ENCODE assay signal across 28 cellular contexts in genomic region chr7:11665381-11665780, GRCh38.
DNase-seq lines count a peak whose midpoint lies in the region; ATAC-seq and TF ChIP-seq lines count a peak whose summit lies in the region.
"Had no signal": no experiment of that assay in that cellular context is flagged by ENCODE, and none has a peak within 500 bp of the region (broad histone marks: within the 10 kb centered on the region; RNA-seq: fewer than 3 reads in every experiment).

No MANE protein-coding gene starts in this region.

- no peak overlapping the region for H3K4me3 ChIP-seq in PC-9
- H3K4me3 ChIP-seq: K562, ovary, SJCRH30 had no signal

- H3K36me3 ChIP-seq in PC-9 (ENCODE audit: low read depth), result no peaks in the 10 kb centered on the region
- H3K36me3 ChIP-seq: BE2C, ovary, SJCRH30 had no signal

- no TSS peak for BruUV-seq in PC-9 (replicated peaks; lab: Mats Ljungman, UMichigan)

- peak overlapping the region; percentile 67 for H2AFZ ChIP-seq in PC-9

- H3K79me2 ChIP-seq in PC-9 (ENCODE audit: low read depth), result no peaks in the 10 kb centered on the region

- H3K27me3 ChIP-seq in PC-9 (ENCODE audit: insufficient read depth, low read depth), result no peaks in the 10 kb centered on the region
- H3K27me3 ChIP-seq: BE2C, ovary, SJCRH30 had no signal

- POLR2A ChIA-PET in PC-9 (lab: Charles Lee; ENCODE audit: unreplicated experiment), result no interaction called here

- H4K20me1 ChIP-seq in PC-9 (ENCODE audit: insufficient read depth), result no peaks in the 10 kb centered on the region

- H3F3A ChIP-seq in PC-9 (ENCODE audit: insufficient read depth, low read depth), result no peaks in the 10 kb centered on the region

- no peaks in the 10 kb centered on the region for H3K9me3 ChIP-seq in PC-9 (ENCODE audit: insufficient read depth, low read depth)
- H3K9me3 ChIP-seq: BE2C, ovary, SJCRH30 had no signal

- CTCF ChIA-PET in PC-9 (lab: Charles Lee), result no interaction called here

- H3K4me1 ChIP-seq in PC-9 (replicated peaks; ENCODE audit: insufficient read depth), result no peaks in the 10 kb centered on the region
- H3K4me1 ChIP-seq: BE2C, SJCRH30 had no signal

- ATAC-seq in GM18511 (IDR thresholded peaks at IDR 0.05; ENCODE audit: unreplicated experiment), result no peak
- ATAC-seq: K562; stimulated activated naive B cell treated with anti-CD40 and anti-IgM and Interleukin-4, amounts not matched to agents 10 μg/mL and 1 μg/mL and 100 μg/mL, for 72 hours had no signal

- DNase-seq in DMS153 (lab: John Stamatoyannopoulos, UW) (peak; percentile 75), NCI-H1417 (lab: John Stamatoyannopoulos, UW) (peak; percentile 59 to 86 (median 60)), NCI-H2107 treated with DMSO at 0.1 percent for 48 hours (lab: John Stamatoyannopoulos, UW; ENCODE audit: unreplicated experiment) (peak; percentile 78), PC-9 (no peak), mesenteric fat pad (ENCODE audit: low spot score) (no peak), NCI-H2081 treated with DMSO at 0.1 percent for 48 hours (lab: John Stamatoyannopoulos, UW) (no peak), middle frontal gyrus (ENCODE audit: extremely low spot score, low spot score) (no peak)
- DNase-seq: ACHN; activated CD4-positive, alpha-beta T cell treated with anti-CD3 and anti-CD28 coated beads for 48 hours; activated effector memory CD4-positive, alpha-beta T cell treated with Interleukin-2 at 50 U/mL for 16 hours; activated naive CD8-positive, alpha-beta T cell treated with anti-CD3 and anti-CD28 coated beads for 36 hours; activated T-cell treated with anti-CD3 and anti-CD28 coated beads for 4 hours; aorta; BE2C; CD8-positive, alpha-beta memory T cell; effector CD8-positive, alpha-beta T cell; H7; immature natural killer cell; mammary epithelial cell; NCI-H2171; NCI-H526; ovary; RPMI8226; SJCRH30; stimulated activated naive B cell treated with anti-CD40 and anti-IgM and Interleukin-4, amounts not matched to agents 10 μg/mL and 1 μg/mL and 100 μg/mL, for 72 hours; T1000 had no signal

- intact Hi-C loops in PC-9 (cut with micrococcal nuclease; ENCODE audit: unreplicated experiment), result no loop called here

- no peak overlapping the region for H3K27ac ChIP-seq in PC-9
- H3K27ac ChIP-seq: ovary, SJCRH30 had no signal

- TF ChIP-seq CTCF in PC-9 (conservative IDR thresholded peaks at IDR 0.05), result no peak

- H3K4me2 ChIP-seq in PC-9, result no peak overlapping the region

- no peaks in the 10 kb centered on the region for H3K9me2 ChIP-seq in PC-9 (ENCODE audit: insufficient read depth)

Comparison
In these comparisons a context has a peak if more than half of its experiments do, and no peak if none do; other contexts are left out.
1. DNase-seq: peak in DMS153 (single experiment), NCI-H1417 (3 of 3) and NCI-H2107 treated with DMSO at 0.1 percent for 48 hours (single experiment); none in PC-9 (0 of 2), mesenteric fat pad (single experiment), NCI-H2081 treated with DMSO at 0.1 percent for 48 hours (single experiment) and middle frontal gyrus (single experiment).